Comparison of ENCODE assay signal across 30 cellular contexts in the genomic region with DNA sequence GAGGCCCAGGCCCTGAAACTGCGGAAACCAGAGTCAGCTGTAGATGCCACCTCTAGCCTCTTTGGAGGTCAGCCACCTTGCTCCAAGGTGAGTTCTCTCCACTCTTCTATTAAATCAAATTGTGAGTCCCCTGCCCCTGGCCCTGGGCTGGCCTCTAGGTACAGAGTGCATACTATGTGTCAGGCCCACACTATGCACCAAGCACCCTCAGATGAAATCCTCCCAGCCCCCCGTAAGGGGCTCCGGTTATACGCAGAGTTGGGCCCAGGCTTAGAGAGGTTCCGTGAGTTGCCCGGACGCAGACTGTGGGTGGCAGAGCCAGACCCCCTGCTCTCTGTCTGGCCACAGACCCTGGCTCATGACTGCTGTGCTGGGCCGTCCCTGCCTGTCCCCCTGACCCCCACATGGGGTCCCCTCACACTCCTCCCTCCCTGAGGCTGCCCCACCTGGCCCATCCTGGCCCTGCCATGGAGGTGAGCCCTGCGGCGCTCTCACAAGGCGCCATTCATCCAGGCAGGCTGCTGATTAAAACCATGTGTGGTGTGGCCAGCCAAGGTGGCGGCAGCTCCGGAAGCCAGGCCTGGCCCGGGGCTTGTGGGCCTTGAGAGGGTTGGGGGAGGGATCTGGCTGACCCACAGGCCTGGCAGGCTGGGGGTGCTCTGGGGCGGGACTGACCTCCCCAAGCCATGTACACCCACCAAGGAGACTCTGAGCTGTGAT.
DNase-seq lines count a peak whose midpoint lies in the region; ATAC-seq and TF ChIP-seq lines count a peak whose summit lies in the region.
"Had no signal": no experiment of that assay in that cellular context is flagged by ENCODE, and none has a peak within 500 bp of the region (broad histone marks: within the 10 kb centered on the region; RNA-seq: fewer than 3 reads in every experiment).

No MANE protein-coding gene starts in this region.

- no peak overlapping the region for H3K4me3 ChIP-seq in right cardiac atrium (ENCODE audit: low read length)
- no peak overlapping the region for H3K4me3 ChIP-seq in right atrium auricular region
- H3K4me3 ChIP-seq: adrenal gland, gastrocnemius medialis, lower lobe of right lung, spleen had no signal

- 86% methylated on average over 15 of the region's 15 CpGs for WGBS in right cardiac atrium

- H3K9me3 Mint-ChIP-seq in mesothelial cell of epicardium (no peaks in the 10 kb centered on the region), type B pancreatic cell (no peaks in the 10 kb centered on the region)
- H3K9me3 Mint-ChIP-seq: activated B cell treated with CpG ODN at 0.5 μM for 24 hours; activated CD4-positive, alpha-beta memory T cell treated with anti-CD3 and anti-CD28 coated beads for 36 hours; IgD-negative memory B cell; immature natural killer cell had no signal

- DNase-seq in right cardiac atrium (peak; percentile 19 to 56 (median 46)), right atrium auricular region (ENCODE audit: low spot score) (no peak), mesothelial cell of epicardium (ENCODE audit: low spot score in 2 of 2, unreplicated experiment in 2 of 2) (no peak), type B pancreatic cell (ENCODE audit: extremely low spot score, unreplicated experiment) (peak; percentile 81), Kasumi-1 (lab: John Stamatoyannopoulos, UW) (no peak)
- DNase-seq: ACHN; activated B cell treated with CpG ODN at 0.5 μM for 24 hours; activated CD4-positive, alpha-beta memory T cell treated with anti-CD3 and anti-CD28 coated beads for 36 hours; brain microvascular endothelial cell; Calu3; effector CD8-positive, alpha-beta T cell; HCEC 1CT; hippocampal formation; immature natural killer cell; lower lobe of right lung; NCI-H1105 treated with DMSO at 0.1 percent for 48 hours; NCI-H2029 treated with DMSO at 0.1 percent for 48 hours; NCI-H226; NCI-H748 treated with DMSO at 0.1 percent for 48 hours; SHP77; spleen; stimulated activated CD4-positive, alpha-beta T cell treated with anti-CD3 and anti-CD28 coated beads, Interleukin-4, amount 100 ng/mL, for 1 hour; stimulated activated naive CD4-positive, alpha-beta T cell had no signal

- H3K27me3 Mint-ChIP-seq in mesothelial cell of epicardium (ENCODE audit: low read depth) = no peaks in the 10 kb centered on the region
- H3K27me3 Mint-ChIP-seq in type B pancreatic cell = no peaks in the 10 kb centered on the region
- H3K27me3 Mint-ChIP-seq: activated B cell treated with CpG ODN at 0.5 μM for 24 hours; activated CD4-positive, alpha-beta memory T cell treated with anti-CD3 and anti-CD28 coated beads for 36 hours; IgD-negative memory B cell had no signal

- H3K27ac ChIP-seq in right cardiac atrium (ENCODE audit: low read length) (no peak overlapping the region), right atrium auricular region (no peak overlapping the region)
- H3K27ac ChIP-seq: adrenal gland, brain microvascular endothelial cell, C4-2B, gastrocnemius medialis, lower lobe of right lung, spleen had no signal

- peaks cover 14% of the 10 kb centered on the region for H3K4me1 Mint-ChIP-seq in mesothelial cell of epicardium
- peaks cover 18% of the 10 kb centered on the region for H3K4me1 Mint-ChIP-seq in type B pancreatic cell (ENCODE audit: unreplicated experiment)
- H3K4me1 Mint-ChIP-seq: activated B cell treated with CpG ODN at 0.5 μM for 24 hours, IgD-negative memory B cell, immature natural killer cell had no signal

- no peaks in the 10 kb centered on the region for H3K36me3 ChIP-seq in right atrium auricular region
- H3K36me3 ChIP-seq: adrenal gland, brain microvascular endothelial cell, gastrocnemius medialis, lower lobe of right lung, spleen had no signal

- H3K36me3 Mint-ChIP-seq in mesothelial cell of epicardium (no peaks in the 10 kb centered on the region), type B pancreatic cell (no peaks in the 10 kb centered on the region)
- H3K36me3 Mint-ChIP-seq: activated CD4-positive, alpha-beta memory T cell treated with anti-CD3 and anti-CD28 coated beads for 36 hours; immature natural killer cell had no signal

- peak in 1 of 2 donors; percentile 10 for ATAC-seq in right cardiac atrium
- peak; percentile 89 for ATAC-seq in SK-N-SH treated with all-trans-retinoic acid at 6 μM for 48 hours
- ATAC-seq in GM21737 (IDR thresholded peaks at IDR 0.05; ENCODE audit: unreplicated experiment) = no peak
- ATAC-seq in GM19351 (IDR thresholded peaks at IDR 0.05; ENCODE audit: unreplicated experiment) = no peak
- ATAC-seq: gastrocnemius medialis, lower lobe of right lung had no signal

- no peak for TF ChIP-seq CTCF in right atrium auricular region (IDR thresholded peaks at IDR 0.05)
- TF ChIP-seq CTCF in mesothelial cell of epicardium (IDR thresholded peaks at IDR 0.05; ENCODE audit: unreplicated experiment) = no peak
- no peak for TF ChIP-seq CTCF in type B pancreatic cell (conservative IDR thresholded peaks at IDR 0.05)

- H3K4me1 ChIP-seq in right cardiac atrium (ENCODE audit: control insufficient read depth, insufficient read depth, low read length) (no peaks in the 10 kb centered on the region), right atrium auricular region (no peaks in the 10 kb centered on the region)
- H3K4me1 ChIP-seq: gastrocnemius medialis, lower lobe of right lung had no signal

- intact Hi-C loops in right cardiac atrium (cut with DNase I) = no loop called here

- H3K27me3 ChIP-seq in right cardiac atrium (ENCODE audit: control insufficient read depth, insufficient read depth) = no peaks in the 10 kb centered on the region
- no peaks in the 10 kb centered on the region for H3K27me3 ChIP-seq in right atrium auricular region
- H3K27me3 ChIP-seq: adrenal gland, brain microvascular endothelial cell, gastrocnemius medialis had no signal

- H3K4me3 Mint-ChIP-seq in mesothelial cell of epicardium (no peak overlapping the region), type B pancreatic cell (peak overlapping the region; percentile 54)
- H3K4me3 Mint-ChIP-seq: activated B cell treated with CpG ODN at 0.5 μM for 24 hours; activated CD4-positive, alpha-beta memory T cell treated with anti-CD3 and anti-CD28 coated beads for 36 hours; IgD-negative memory B cell; immature natural killer cell had no signal

- no peaks in the 10 kb centered on the region for H3K9me3 ChIP-seq in right cardiac atrium (ENCODE audit: control insufficient read depth, low read length)
- no peaks in the 10 kb centered on the region for H3K9me3 ChIP-seq in right atrium auricular region
- H3K9me3 ChIP-seq: adrenal gland, gastrocnemius medialis, lower lobe of right lung, spleen had no signal

- peak overlapping the region; percentile 89 for H3K27ac Mint-ChIP-seq in mesothelial cell of epicardium
- H3K27ac Mint-ChIP-seq in type B pancreatic cell = peak overlapping the region; percentile 41
- H3K27ac Mint-ChIP-seq: activated B cell treated with CpG ODN at 0.5 μM for 24 hours; activated CD4-positive, alpha-beta memory T cell treated with anti-CD3 and anti-CD28 coated beads for 36 hours; IgD-negative memory B cell; immature natural killer cell had no signal

TF ChIP-seq in SK-N-SH treated with all-trans-retinoic acid at 6 μM for 48 hours, 23 proteins besides CTCF, POLR2A, EP300 and RAD21 (continues in another document):
- TF ChIP-seq, protein P1, sequence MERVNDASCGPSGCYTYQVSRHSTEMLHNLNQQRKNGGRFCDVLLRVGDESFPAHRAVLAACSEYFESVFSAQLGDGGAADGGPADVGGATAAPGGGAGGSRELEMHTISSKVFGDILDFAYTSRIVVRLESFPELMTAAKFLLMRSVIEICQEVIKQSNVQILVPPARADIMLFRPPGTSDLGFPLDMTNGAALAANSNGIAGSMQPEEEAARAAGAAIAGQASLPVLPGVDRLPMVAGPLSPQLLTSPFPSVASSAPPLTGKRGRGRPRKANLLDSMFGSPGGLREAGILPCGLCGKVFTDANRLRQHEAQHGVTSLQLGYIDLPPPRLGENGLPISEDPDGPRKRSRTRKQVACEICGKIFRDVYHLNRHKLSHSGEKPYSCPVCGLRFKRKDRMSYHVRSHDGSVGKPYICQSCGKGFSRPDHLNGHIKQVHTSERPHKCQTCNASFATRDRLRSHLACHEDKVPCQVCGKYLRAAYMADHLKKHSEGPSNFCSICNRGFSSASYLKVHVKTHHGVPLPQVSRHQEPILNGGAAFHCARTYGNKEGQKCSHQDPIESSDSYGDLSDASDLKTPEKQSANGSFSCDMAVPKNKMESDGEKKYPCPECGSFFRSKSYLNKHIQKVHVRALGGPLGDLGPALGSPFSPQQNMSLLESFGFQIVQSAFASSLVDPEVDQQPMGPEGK (CRISPR knock-in tag; IDR thresholded peaks at IDR 0.05; ENCODE audit: borderline replicate concordance) = no peak
- no peak for TF ChIP-seq OSR1 (CRISPR knock-in tag; IDR thresholded peaks at IDR 0.05)
- no peak for TF ChIP-seq ZFP3 (CRISPR knock-in tag; IDR thresholded peaks at IDR 0.05)
- no peak for TF ChIP-seq POU6F1 (CRISPR knock-in tag; IDR thresholded peaks at IDR 0.05; ENCODE audit: borderline replicate concordance, low read depth)
- TF ChIP-seq ZNF8 (CRISPR knock-in tag; IDR thresholded peaks at IDR 0.05) = peak; percentile 44; the same call in 1 of the 2 replicates
- TF ChIP-seq ARNTL (CRISPR knock-in tag; IDR thresholded peaks at IDR 0.05; ENCODE audit: borderline replicate concordance, low read depth) = peak; percentile 54; the same call in 1 of the 2 replicates
- TF ChIP-seq GLIS3 (CRISPR knock-in tag; IDR thresholded peaks at IDR 0.05) = peak; percentile 63; the same call in 1 of the 2 replicates
- 0 out of 2 replicates have a peak, but pooled peaks have one; percentile 56 for TF ChIP-seq PPARA (CRISPR knock-in tag; IDR thresholded peaks at IDR 0.05; ENCODE audit: borderline replicate concordance)
- TF ChIP-seq ISL1 (CRISPR knock-in tag; IDR thresholded peaks at IDR 0.05) = no peak
- 0 out of 2 replicates have a peak, but pooled peaks have one; percentile 22 for TF ChIP-seq ZNF565 (CRISPR knock-in tag; conservative IDR thresholded peaks at IDR 0.05; ENCODE audit: low read depth)
- no peak for TF ChIP-seq TOX (CRISPR knock-in tag; IDR thresholded peaks at IDR 0.05; ENCODE audit: borderline replicate concordance)
- no peak for TF ChIP-seq CSDC2 (CRISPR knock-in tag; IDR thresholded peaks at IDR 0.05)
- no peak for TF ChIP-seq BACH2 (CRISPR knock-in tag; IDR thresholded peaks at IDR 0.05; ENCODE audit: borderline replicate concordance)

Comparison
In these comparisons a context has a peak if more than half of its experiments do, and no peak if none do; other contexts are left out.
1. DNase-seq: peak in right cardiac atrium (3 of 3) and type B pancreatic cell (single experiment); none in right atrium auricular region (single experiment), mesothelial cell of epicardium (0 of 2) and Kasumi-1 (0 of 2).